In the genomic region with DNA sequence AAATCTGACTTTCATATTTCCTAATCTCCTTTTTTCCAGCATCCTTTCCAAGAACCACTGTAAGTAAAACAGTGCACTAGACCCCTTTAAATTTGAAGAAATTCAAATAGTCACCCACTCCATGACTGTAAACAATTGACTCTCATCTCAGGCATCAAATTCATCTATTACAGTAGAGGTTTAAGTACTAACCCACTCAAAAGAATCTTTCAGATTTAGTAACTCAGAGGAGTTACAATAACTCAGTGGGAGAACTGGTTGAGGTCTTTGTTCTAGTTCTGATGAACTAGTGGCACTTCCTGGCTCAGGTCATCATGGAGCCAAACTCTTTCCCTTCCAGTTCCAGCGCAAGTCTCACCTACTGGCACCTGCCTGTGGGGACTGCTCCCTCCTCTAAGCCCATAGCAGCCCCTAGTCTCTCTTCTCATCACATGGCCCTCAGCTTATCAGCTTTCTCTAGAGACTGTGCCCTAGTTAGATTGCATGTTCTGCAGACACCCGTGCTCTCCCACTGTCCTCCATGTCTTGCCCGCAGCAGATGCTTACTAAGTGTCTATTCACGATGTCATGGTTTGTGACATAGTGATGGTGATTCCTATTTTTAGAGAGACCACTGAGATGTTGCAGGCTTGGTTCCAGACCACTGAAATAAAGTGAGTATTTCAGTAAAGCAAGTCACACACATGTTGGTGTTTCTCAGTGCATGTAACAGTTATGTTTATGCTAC, we compare ENCODE assay signal across 24 cellular contexts.
DNase-seq lines count a peak whose midpoint lies in the region; TF ChIP-seq lines count a peak whose summit lies in the region.
"Had no signal": no experiment of that assay in that cellular context is flagged by ENCODE, and none has a peak within 500 bp of the region (broad histone marks: within the 10 kb centered on the region; RNA-seq: fewer than 3 reads in every experiment).

No MANE protein-coding gene starts in this region.

- no peak overlapping the region for H3K4me3 Mint-ChIP-seq in chondrocyte (ENCODE audit: unreplicated experiment)
- H3K4me3 Mint-ChIP-seq: CD14-positive monocyte had no signal

- H3K4me1 Mint-ChIP-seq in chondrocyte (ENCODE audit: low read depth): peaks cover 13% of the 10 kb centered on the region
- H3K4me1 Mint-ChIP-seq: CD14-positive monocyte had no signal

- H3K27me3 Mint-ChIP-seq in chondrocyte (ENCODE audit: low read depth): peaks cover 13% of the 10 kb centered on the region

- peak overlapping the region; percentile 6 for H3K27ac Mint-ChIP-seq in chondrocyte (ENCODE audit: unreplicated experiment)
- H3K27ac Mint-ChIP-seq: CD14-positive monocyte had no signal

- peak; percentile 7 for DNase-seq in NCI-H82 (lab: John Stamatoyannopoulos, UW)
- no peak for DNase-seq in NCI-H82 treated with DMSO at 0.1 percent for 48 hours (lab: John Stamatoyannopoulos, UW; ENCODE audit: unreplicated experiment)
- DNase-seq in H7: peak; percentile 18
- DNase-seq in chondrocyte (ENCODE audit: low spot score): no peak
- peak; percentile 71 for DNase-seq in myocyte (ENCODE audit: low read depth)
- DNase-seq in NCI-H526 (lab: John Stamatoyannopoulos, UW): no peak
- DNase-seq in DMS53 (lab: John Stamatoyannopoulos, UW): no peak
- DNase-seq in CD1c-positive myeloid dendritic cell (ENCODE audit: extremely low spot score): no peak
- DNase-seq: 8988T; ACHN; BE2C; Calu3; DND-41; GOT3; HCEC 1CT; IMR-90; MM.1S; NCI-H2029; NCI-H2227 treated with DMSO at 0.1 percent for 48 hours; NCI-H510A; NK-92 treated with Interleukin-12 subunit alpha and Interleukin-12 subunit beta, amount 100 ng/mL, for 24 hours; PC-9; SHP77 had no signal

- H3K4me3 ChIP-seq in H7 (ENCODE audit: insufficient read depth, low read depth, low read length): no peak overlapping the region
- H3K4me3 ChIP-seq: PC-9 had no signal

- H3K36me3 Mint-ChIP-seq in chondrocyte (ENCODE audit: low read depth): no peaks in the 10 kb centered on the region
- H3K36me3 Mint-ChIP-seq: CD14-positive monocyte had no signal

- TF ChIP-seq CTCF in chondrocyte (IDR thresholded peaks at IDR 0.05): no peak

- H3K9me3 Mint-ChIP-seq in chondrocyte (ENCODE audit: low read depth): no peaks in the 10 kb centered on the region

- H3K36me3 ChIP-seq in H7 (replicated peaks; ENCODE audit: control insufficient read depth, insufficient read depth, low read length): no peaks in the 10 kb centered on the region
- H3K36me3 ChIP-seq: BE2C had no signal

- H3K27me3 ChIP-seq in H7 (ENCODE audit: control insufficient read depth, insufficient read depth, low read length): no peaks in the 10 kb centered on the region
- H3K27me3 ChIP-seq: BE2C had no signal

Comparison
In these comparisons a context has a peak if more than half of its experiments do, and no peak if none do; other contexts are left out.
1. DNase-seq: peak in NCI-H82 (single experiment), H7 (single experiment) and myocyte (single experiment); none in NCI-H82 treated with DMSO at 0.1 percent for 48 hours (single experiment), chondrocyte (single experiment), NCI-H526 (0 of 2), DMS53 (single experiment) and CD1c-positive myeloid dendritic cell (single experiment).